In the genomic region with DNA sequence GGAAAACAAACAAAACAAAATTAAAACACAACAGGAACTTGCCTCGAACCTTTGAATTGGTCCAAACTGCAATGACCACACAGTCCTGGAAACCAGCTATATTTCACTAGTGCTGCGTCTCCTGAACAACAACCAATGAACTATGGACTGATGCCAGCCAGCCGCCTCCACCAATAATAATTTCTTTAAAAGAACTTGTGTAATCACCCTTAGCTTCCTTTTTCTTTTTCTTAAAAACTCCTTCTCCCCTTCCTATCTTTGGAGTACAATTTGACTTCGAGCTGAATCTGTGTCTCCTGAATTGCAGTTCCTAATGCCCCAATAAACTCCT, we compare ENCODE assay signal across 15 cellular contexts. TPM values are rescaled to one million over a fixed set of nuclear protein-coding genes. Genes with fewer than 3 reads are reported as not detected.
DNase-seq lines count a peak whose midpoint lies in the region; ATAC-seq lines count a peak whose summit lies in the region.
"Had no signal": no experiment of that assay in that cellular context is flagged by ENCODE, and none has a peak within 500 bp of the region (broad histone marks: within the 10 kb centered on the region; RNA-seq: fewer than 3 reads in every experiment).

No MANE protein-coding gene starts in this region.

- no peaks in the 10 kb centered on the region for H3K27me3 Mint-ChIP-seq in activated CD4-positive, alpha-beta T cell treated with anti-CD3 and anti-CD28 coated beads, Interleukin-2, amount 10 ng/mL, durations not matched to agents 24 days and 14 days
- H3K27me3 Mint-ChIP-seq in IgD-negative memory B cell: no peaks in the 10 kb centered on the region
- no peaks in the 10 kb centered on the region for H3K27me3 Mint-ChIP-seq in activated naive CD8-positive, alpha-beta T cell

- DNase-seq in activated CD4-positive, alpha-beta T cell treated with anti-CD3 and anti-CD28 coated beads, Interleukin-2, amount 10 ng/mL, durations not matched to agents 24 days and 14 days: no peak
- no peak for DNase-seq in activated CD4-positive, alpha-beta T cell treated with anti-CD3 and anti-CD28 coated beads for 4 hours
- DNase-seq in neuronal stem cell (ENCODE audit: low spot score): no peak
- no peak for DNase-seq in DMS53 treated with DMSO at 0.1 percent for 48 hours (lab: John Stamatoyannopoulos, UW; ENCODE audit: unreplicated experiment)
- no peak for DNase-seq in activated gamma-delta T cell treated with Interleukin-2 at 50 U/mL for 16 hours
- DNase-seq: foreskin melanocyte, mesenchymal stem cell, NCI-H1417, transverse colon had no signal

- H3K9me3 Mint-ChIP-seq in activated CD4-positive, alpha-beta T cell treated with anti-CD3 and anti-CD28 coated beads, Interleukin-2, amount 10 ng/mL, durations not matched to agents 24 days and 14 days: no peaks in the 10 kb centered on the region
- H3K9me3 Mint-ChIP-seq in IgD-negative memory B cell: no peaks in the 10 kb centered on the region
- H3K9me3 Mint-ChIP-seq in activated naive CD8-positive, alpha-beta T cell (ENCODE audit: low read depth): no peaks in the 10 kb centered on the region

- no peaks in the 10 kb centered on the region for H3K9me3 ChIP-seq in neuronal stem cell (replicated peaks in 1 of 2; ENCODE audit: control insufficient read depth in 2 of 2, insufficient read depth in 1 of 2, low read depth in 1 of 2, low read length in 2 of 2)
- H3K9me3 ChIP-seq: breast epithelium, prostate gland, transverse colon had no signal

- H3K4me3 ChIP-seq in neuronal stem cell (ENCODE audit: low read length in 2 of 2): no peak overlapping the region

- no peak overlapping the region for H3K4ac ChIP-seq in neuronal stem cell (ENCODE audit: low read length)

- peak overlapping the region; percentile 17 for H2AFZ ChIP-seq in neuronal stem cell (ENCODE audit: low read length)

- H2BK5ac ChIP-seq in neuronal stem cell (ENCODE audit: low read length): no peak overlapping the region

- H3K36me3 ChIP-seq in neuronal stem cell (replicated peaks in 1 of 2; ENCODE audit: control insufficient read depth in 2 of 2, insufficient read depth in 2 of 2, low read length in 2 of 2): peaks cover 14 to 23% of the 10 kb centered on the region in 2 donors
- H3K36me3 ChIP-seq: prostate gland, transverse colon had no signal

- peaks cover 0 to 14% (median 0%) of the 10 kb centered on the region in 3 experiments for H3K27me3 ChIP-seq in neuronal stem cell (ENCODE audit: control insufficient read depth in 3 of 3, insufficient read depth in 3 of 3, low read depth in 1 of 3, low read length in 3 of 3)
- H3K27me3 ChIP-seq: breast epithelium, transverse colon had no signal

- no peak overlapping the region for H3K9ac ChIP-seq in neuronal stem cell (ENCODE audit: low read depth, low read length, poor library complexity)

- WGBS in neuronal stem cell (ENCODE audit: extremely low coverage in 2 of 2, insufficient read length in 2 of 2, insufficient replicate concordance in 1 of 2), 2 donors: no CpG with 5 or more reads among the region's 4 CpGs

- H3K27ac ChIP-seq in neuronal stem cell (replicated peaks; ENCODE audit: low read length): no peak overlapping the region

- intact Hi-C loops in activated CD4-positive, alpha-beta T cell treated with anti-CD3 and anti-CD28 coated beads, Interleukin-2, amount 10 ng/mL, durations not matched to agents 24 days and 14 days (cut with micrococcal nuclease): loop anchor here (5.0 to 10.0 kb wide), 4 partner anchors 477 to 908 kb away; a partner anchor contains a TSS

- peaks cover 6% of the 10 kb centered on the region in 2 donors for H3K4me1 ChIP-seq in neuronal stem cell (ENCODE audit: control insufficient read depth in 2 of 2, insufficient read depth in 1 of 2, low read depth in 1 of 2, low read length in 2 of 2)
- H3K4me1 ChIP-seq: breast epithelium, prostate gland had no signal

- no peak overlapping the region for H4K8ac ChIP-seq in neuronal stem cell (ENCODE audit: low read depth, low read length)

- H4K91ac ChIP-seq in neuronal stem cell (ENCODE audit: low read depth, low read length, poor library complexity): no peak overlapping the region

- peak overlapping the region; percentile 54 for H3K27ac Mint-ChIP-seq in activated CD4-positive, alpha-beta T cell treated with anti-CD3 and anti-CD28 coated beads, Interleukin-2, amount 10 ng/mL, durations not matched to agents 24 days and 14 days
- peak overlapping the region; percentile 2 to 67 (median 47) for H3K27ac Mint-ChIP-seq in IgD-negative memory B cell
- H3K27ac Mint-ChIP-seq in activated naive CD8-positive, alpha-beta T cell: peak overlapping the region; percentile 66

- H3K4me1 Mint-ChIP-seq in activated CD4-positive, alpha-beta T cell treated with anti-CD3 and anti-CD28 coated beads, Interleukin-2, amount 10 ng/mL, durations not matched to agents 24 days and 14 days: peaks cover 19% of the 10 kb centered on the region
- H3K4me1 Mint-ChIP-seq in IgD-negative memory B cell: peaks cover 8 to 16% (median 16%) of the 10 kb centered on the region in 3 donors
- peaks cover 20% of the 10 kb centered on the region for H3K4me1 Mint-ChIP-seq in activated naive CD8-positive, alpha-beta T cell (ENCODE audit: low read depth)

- no peak overlapping the region for H2BK12ac ChIP-seq in neuronal stem cell (ENCODE audit: low read length)

- no peak overlapping the region for H2BK15ac ChIP-seq in neuronal stem cell (ENCODE audit: low read length)

- H2AK5ac ChIP-seq in neuronal stem cell (ENCODE audit: low read depth, low read length): no peak overlapping the region

- H3K18ac ChIP-seq in neuronal stem cell (ENCODE audit: low read length): no peak overlapping the region

- ATAC-seq in HG03139 (IDR thresholded peaks at IDR 0.05; ENCODE audit: unreplicated experiment): no peak
- ATAC-seq: HepG2 had no signal

- peaks cover 12% of the 10 kb centered on the region for H3K79me1 ChIP-seq in neuronal stem cell (ENCODE audit: low read depth, low read length)

- no peak overlapping the region for H3K23ac ChIP-seq in neuronal stem cell (ENCODE audit: low read depth, low read length, poor library complexity)

- H2BK120ac ChIP-seq in neuronal stem cell (ENCODE audit: low read depth, low read length): no peak overlapping the region

- no peak overlapping the region for H3K14ac ChIP-seq in neuronal stem cell (ENCODE audit: low read length)

- H3K36me3 Mint-ChIP-seq in activated CD4-positive, alpha-beta T cell treated with anti-CD3 and anti-CD28 coated beads, Interleukin-2, amount 10 ng/mL, durations not matched to agents 24 days and 14 days (ENCODE audit: low read depth): peaks cover 25% of the 10 kb centered on the region
- peaks cover 5% of the 10 kb centered on the region for H3K36me3 Mint-ChIP-seq in IgD-negative memory B cell
- peaks cover 7% of the 10 kb centered on the region for H3K36me3 Mint-ChIP-seq in activated naive CD8-positive, alpha-beta T cell

- H3K4me3 Mint-ChIP-seq in activated CD4-positive, alpha-beta T cell treated with anti-CD3 and anti-CD28 coated beads, Interleukin-2, amount 10 ng/mL, durations not matched to agents 24 days and 14 days: peak overlapping the region; percentile 67
- peak overlapping the region in 1 of 4 donors; percentile 77 for H3K4me3 Mint-ChIP-seq in IgD-negative memory B cell
- H3K4me3 Mint-ChIP-seq in activated naive CD8-positive, alpha-beta T cell: peak overlapping the region; percentile 74

- H3K4me2 ChIP-seq in neuronal stem cell (ENCODE audit: insufficient read depth, low read length, poor library complexity, severe bottlenecking): no peak overlapping the region

RNA-seq across cellular contexts. Expression of a gene that starts 1.6 kb away (rescaled TPM):
- 102 and 105 TPM in 2 replicates for total RNA-seq in activated CD4-positive, alpha-beta T cell treated with anti-CD3 and anti-CD28 coated beads, Interleukin-2, amount 10 ng/mL, durations not matched to agents 24 days and 14 days
- polyA plus RNA-seq in IgD-negative memory B cell: 98.6 TPM
- polyA plus RNA-seq in neuronal stem cell (2013, experiment 1 of 2): 34.6 TPM
- polyA plus RNA-seq in neuronal stem cell (2013, experiment 2 of 2): 34.6 TPM

RNA-seq across cellular contexts. Expression of a gene that starts 7.7 kb away (rescaled TPM):
- 91.7 and 93.3 TPM in 2 replicates for total RNA-seq in activated CD4-positive, alpha-beta T cell treated with anti-CD3 and anti-CD28 coated beads, Interleukin-2, amount 10 ng/mL, durations not matched to agents 24 days and 14 days
- polyA plus RNA-seq in IgD-negative memory B cell: 42.6 TPM
- polyA plus RNA-seq in neuronal stem cell (2013, experiment 1 of 2): 33.7 TPM
- polyA plus RNA-seq in neuronal stem cell (2013, experiment 2 of 2): 32.5 TPM

RNA-seq across cellular contexts. Expression of a gene that starts 22.8 kb away (rescaled TPM):
- 0.38 and 0.63 TPM in 2 replicates for total RNA-seq in activated CD4-positive, alpha-beta T cell treated with anti-CD3 and anti-CD28 coated beads, Interleukin-2, amount 10 ng/mL, durations not matched to agents 24 days and 14 days
- not detected for polyA plus RNA-seq in IgD-negative memory B cell
- polyA plus RNA-seq in neuronal stem cell (2013, experiment 1 of 2): 1.4 TPM
- polyA plus RNA-seq in neuronal stem cell (2013, experiment 2 of 2): 1.4 TPM
